Comparison of ENCODE assay signal across 8 cellular contexts in genomic region chr1:202710070-202711025, GRCh38. TPM values are rescaled to one million over a fixed set of nuclear protein-coding genes. Genes with fewer than 3 reads are reported as not detected.
DNase-seq lines count a peak whose midpoint lies in the region; ATAC-seq lines count a peak whose summit lies in the region.

Gene SYT2 (minus strand): TSS chr1:202710454. CDS start chr1:202605772, 104,682 bp downstream.

- WGBS in esophagus, 2 donors: 4 to 5% methylated on average over 61 to 63 of the region's 63 CpGs
- no CpG with 5 or more reads among the region's 63 CpGs for WGBS in neuronal stem cell (ENCODE audit: extremely low coverage in 2 of 2, insufficient read length in 2 of 2, insufficient replicate concordance in 1 of 2), 2 donors

- H3K9ac ChIP-seq in neuronal stem cell (ENCODE audit: low read depth, low read length, poor library complexity): peak within 1 kb of the TSS; percentile 87

- H2BK15ac ChIP-seq in neuronal stem cell (ENCODE audit: low read length): no peak within 1 kb of the TSS

- peak within 1 kb of the TSS; percentile 9 to 32 for H3K4me3 ChIP-seq in esophagus (ENCODE audit: low read depth in 1 of 2, low read length in 2 of 2)
- peak within 1 kb of the TSS; percentile 38 to 73 for H3K4me3 ChIP-seq in neuronal stem cell (ENCODE audit: low read length in 2 of 2)

- no peak within 1 kb of the TSS for H3K4ac ChIP-seq in neuronal stem cell (ENCODE audit: low read length)

- H2BK5ac ChIP-seq in neuronal stem cell (ENCODE audit: low read length): peak within 1 kb of the TSS; percentile 45

- no peak within 1 kb of the TSS for H3K27ac ChIP-seq in esophagus (ENCODE audit: low read depth in 2 of 2, low read length in 1 of 2)
- no peak within 1 kb of the TSS for H3K27ac ChIP-seq in neuronal stem cell (replicated peaks; ENCODE audit: low read length)

- H3K27me3 ChIP-seq in esophagus (ENCODE audit: control insufficient read depth in 1 of 2, insufficient read depth in 2 of 2, low read length in 2 of 2) (peaks cover 0 to 15% of the 10 kb centered on the region in 2 donors), neuronal stem cell (ENCODE audit: control insufficient read depth in 3 of 3, insufficient read depth in 3 of 3, low read depth in 1 of 3, low read length in 3 of 3) (peaks cover 9 to 82% (median 41%) of the 10 kb centered on the region in 3 experiments)

- H3K14ac ChIP-seq in neuronal stem cell (ENCODE audit: low read length): no peak within 1 kb of the TSS

- H2AFZ ChIP-seq in neuronal stem cell (ENCODE audit: low read length): peak within 1 kb of the TSS; percentile 93

- DNase-seq in NCI-H2196 (lab: John Stamatoyannopoulos, UW; ENCODE audit: unreplicated experiment) (peak; percentile 19), NCI-H2196 treated with DMSO at 0.1 percent for 48 hours (lab: John Stamatoyannopoulos, UW; ENCODE audit: unreplicated experiment) (no peak), NCI-H82 (lab: John Stamatoyannopoulos, UW) (peak; percentile 94), neuronal stem cell (ENCODE audit: low spot score) (peak; percentile 39), activated gamma-delta T cell treated with Interleukin-2 at 50 U/mL for 16 hours (no peak), HT-29 (ENCODE audit: low spot score) (no peak)

- H3K4me1 ChIP-seq in esophagus (ENCODE audit: control insufficient read depth in 2 of 2, insufficient read depth in 2 of 2, low read length in 1 of 2) (peaks cover 0 to 11% of the 10 kb centered on the region in 2 donors), neuronal stem cell (ENCODE audit: control insufficient read depth in 2 of 2, insufficient read depth in 1 of 2, low read depth in 1 of 2, low read length in 2 of 2) (peaks cover 13 to 14% of the 10 kb centered on the region in 2 donors)

- H2BK120ac ChIP-seq in neuronal stem cell (ENCODE audit: low read depth, low read length): no peak within 1 kb of the TSS

- no peak for ATAC-seq in HG03196 (IDR thresholded peaks at IDR 0.05; ENCODE audit: unreplicated experiment)

- peak within 1 kb of the TSS; percentile 81 for H3K4me2 ChIP-seq in neuronal stem cell (ENCODE audit: insufficient read depth, low read length, poor library complexity, severe bottlenecking)

- H2AK5ac ChIP-seq in neuronal stem cell (ENCODE audit: low read depth, low read length): peak within 1 kb of the TSS; percentile 73

- H3K9me3 ChIP-seq in esophagus (ENCODE audit: control insufficient read depth in 2 of 2, insufficient read depth in 1 of 2, low read depth in 1 of 2, low read length in 1 of 2) (no peaks in the 10 kb centered on the region), neuronal stem cell (replicated peaks in 1 of 2; ENCODE audit: control insufficient read depth in 2 of 2, insufficient read depth in 1 of 2, low read depth in 1 of 2, low read length in 2 of 2) (no peaks in the 10 kb centered on the region)

- peak within 1 kb of the TSS; percentile 88 for H3K23ac ChIP-seq in neuronal stem cell (ENCODE audit: low read depth, low read length, poor library complexity)

- no peak within 1 kb of the TSS for H2BK12ac ChIP-seq in neuronal stem cell (ENCODE audit: low read length)

- no peaks in the 10 kb centered on the region for H3K79me1 ChIP-seq in neuronal stem cell (ENCODE audit: low read depth, low read length)

- no peak within 1 kb of the TSS for H4K91ac ChIP-seq in neuronal stem cell (ENCODE audit: low read depth, low read length, poor library complexity)

- H3K18ac ChIP-seq in neuronal stem cell (ENCODE audit: low read length): peak within 1 kb of the TSS; percentile 84

- H4K8ac ChIP-seq in neuronal stem cell (ENCODE audit: low read depth, low read length): no peak within 1 kb of the TSS

- H3K36me3 ChIP-seq in esophagus (ENCODE audit: control insufficient read depth in 2 of 2, insufficient read depth in 2 of 2, low read length in 1 of 2) (no peaks in the 10 kb centered on the region), neuronal stem cell (replicated peaks in 1 of 2; ENCODE audit: control insufficient read depth in 2 of 2, insufficient read depth in 2 of 2, low read length in 2 of 2) (no peaks in the 10 kb centered on the region)

RNA-seq across cellular contexts. Expression of gene SYT2, which starts in this region (rescaled TPM):
- polyA plus RNA-seq in esophagus: under 1 TPM; 0.01 to 0.04 TPM
- 0.08 TPM for polyA plus RNA-seq in neuronal stem cell (2013, experiment 1 of 2)
- polyA plus RNA-seq in neuronal stem cell (2013, experiment 2 of 2): 0.06 TPM
- 0.05 and 0.10 TPM in 2 replicates for total RNA-seq in HT-29 (2014; rRNA removed; shearing (Covaris generic))

Comparison
In these comparisons a context has a peak if more than half of its experiments do, and no peak if none do; other contexts are left out.
1. DNase-seq: peak in NCI-H2196 (single experiment), NCI-H82 (single experiment) and neuronal stem cell (single experiment); none in NCI-H2196 treated with DMSO at 0.1 percent for 48 hours (single experiment), activated gamma-delta T cell treated with Interleukin-2 at 50 U/mL for 16 hours (single experiment) and HT-29 (single experiment).